21 cellular contexts compared by ENCODE assay signal in the genomic region with DNA sequence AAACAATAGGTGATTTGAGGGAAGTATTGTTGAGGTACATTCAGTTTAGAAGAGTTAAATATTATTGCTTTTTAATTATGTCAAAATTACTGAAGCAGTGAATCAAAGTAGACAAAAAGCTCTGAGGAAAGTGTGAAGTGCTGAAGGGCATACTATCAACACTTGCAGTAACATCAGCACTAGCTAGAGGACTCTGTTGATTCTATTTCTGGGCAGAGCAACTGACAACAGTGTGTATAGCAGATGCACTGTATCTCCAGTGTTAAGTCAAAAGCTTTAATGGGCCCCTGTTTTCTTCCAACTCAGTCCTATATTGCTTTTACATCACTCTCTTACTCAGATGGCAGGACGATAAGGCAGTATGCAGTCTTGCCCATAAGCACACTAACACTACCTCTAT.
DNase-seq lines count a peak whose midpoint lies in the region; FAIRE-seq and TF ChIP-seq lines count a peak whose summit lies in the region.
"Had no signal": no experiment of that assay in that cellular context is flagged by ENCODE, and none has a peak within 500 bp of the region (broad histone marks: within the 10 kb centered on the region; RNA-seq: fewer than 3 reads in every experiment).

No MANE protein-coding gene starts in this region.

- H4K20me1 ChIP-seq in GM23248 (ENCODE audit: insufficient read depth), result no peaks in the 10 kb centered on the region
- no peaks in the 10 kb centered on the region for H4K20me1 ChIP-seq in astrocyte (ENCODE audit: insufficient read depth, low read length)

- H3K9me3 Mint-ChIP-seq in astrocyte (ENCODE audit: unreplicated experiment) (no peaks in the 10 kb centered on the region), Caco-2 (ENCODE audit: unreplicated experiment) (peaks cover 19% of the 10 kb centered on the region)
- H3K9me3 Mint-ChIP-seq in activated naive CD8-positive, alpha-beta T cell treated with anti-CD3 and anti-CD28 coated beads for 36 hours, result no peaks in the 10 kb centered on the region
- H3K9me3 Mint-ChIP-seq: CD4-positive, alpha-beta T cell had no signal

- H3K9me3 ChIP-seq in GM23248 (ENCODE audit: low read depth) (no peaks in the 10 kb centered on the region), astrocyte (ENCODE audit: insufficient read depth, low read depth, low read length) (no peaks in the 10 kb centered on the region), Caco-2 (no peaks in the 10 kb centered on the region)
- H3K9me3 ChIP-seq: BLaER1 had no signal

- BruUV-seq in Caco-2 (replicated peaks; lab: Mats Ljungman, UMichigan), result no TSS peak

- no peaks in the 10 kb centered on the region for H3K4me1 ChIP-seq in GM23248 (ENCODE audit: insufficient read depth)
- no peaks in the 10 kb centered on the region for H3K4me1 ChIP-seq in astrocyte (ENCODE audit: insufficient read depth, low read length)
- no peaks in the 10 kb centered on the region; the same call in 1 of the 2 replicates for H3K4me1 ChIP-seq in Caco-2
- H3K4me1 ChIP-seq: BLaER1 had no signal

- H2AFZ ChIP-seq in GM23248 (no peak overlapping the region), astrocyte (ENCODE audit: low read depth, low read length) (no peak overlapping the region)

- H3K27ac ChIP-seq in GM23248 (no peak overlapping the region), astrocyte (ENCODE audit: low read depth, low read length) (no peak overlapping the region)
- H3K27ac ChIP-seq: BLaER1, RWPE1 had no signal

- H3K9ac ChIP-seq in GM23248 (no peak overlapping the region), astrocyte (ENCODE audit: low read length) (no peak overlapping the region)
- H3K9ac ChIP-seq: BLaER1 had no signal

- no peaks in the 10 kb centered on the region for H3K9me2 ChIP-seq in GM23248 (ENCODE audit: insufficient read depth)

- intact Hi-C loops in Caco-2 (cut with micrococcal nuclease; ENCODE audit: unreplicated experiment), result no loop called here

- FAIRE-seq in astrocyte (lab: Jason Lieb, UNC), result peak; percentile 73
- FAIRE-seq: H54 had no signal

- H3K36me3 Mint-ChIP-seq in astrocyte (ENCODE audit: low read depth, unreplicated experiment) (no peaks in the 10 kb centered on the region), Caco-2 (ENCODE audit: insufficient read depth, unreplicated experiment) (no peaks in the 10 kb centered on the region)
- H3K36me3 Mint-ChIP-seq in activated naive CD8-positive, alpha-beta T cell treated with anti-CD3 and anti-CD28 coated beads for 36 hours, result no peaks in the 10 kb centered on the region
- H3K36me3 Mint-ChIP-seq: T-cell had no signal

- peaks cover 9% of the 10 kb centered on the region for H3K4me1 Mint-ChIP-seq in astrocyte (ENCODE audit: low read depth, unreplicated experiment)
- no peaks in the 10 kb centered on the region for H3K4me1 Mint-ChIP-seq in activated naive CD8-positive, alpha-beta T cell treated with anti-CD3 and anti-CD28 coated beads for 36 hours
- H3K4me1 Mint-ChIP-seq in Caco-2 (ENCODE audit: low read depth, unreplicated experiment), result peaks cover 7% of the 10 kb centered on the region
- H3K4me1 Mint-ChIP-seq: T-cell had no signal

- no peaks in the 10 kb centered on the region for H3K79me2 ChIP-seq in GM23248 (ENCODE audit: insufficient read depth)
- no peaks in the 10 kb centered on the region for H3K79me2 ChIP-seq in astrocyte (ENCODE audit: insufficient read depth, low read length)

- in situ Hi-C loops in GM23248 (cut with MboI), result no loop called here
- in situ Hi-C loops in KBM-7 (cut with MboI; ENCODE audit: low pct_unique_long_range_greater_than_20kb, low sequenced_read_pairs), result no loop called here

- no peak overlapping the region for H3K4me3 ChIP-seq in GM23248
- no peak overlapping the region for H3K4me3 ChIP-seq in astrocyte (ENCODE audit: insufficient read depth, low read depth, low read length)
- no peak overlapping the region for H3K4me3 ChIP-seq in Caco-2 (ENCODE audit: low read depth, low read length)
- H3K4me3 ChIP-seq: BLaER1 had no signal

- H3K4me2 ChIP-seq in GM23248 (ENCODE audit: unreplicated experiment) (no peak overlapping the region), astrocyte (ENCODE audit: low read length) (no peak overlapping the region)
- H3K4me2 ChIP-seq: BLaER1 had no signal

- no peak overlapping the region for H3K27ac Mint-ChIP-seq in astrocyte (ENCODE audit: unreplicated experiment)
- H3K27ac Mint-ChIP-seq in activated naive CD8-positive, alpha-beta T cell treated with anti-CD3 and anti-CD28 coated beads for 36 hours, result no peak overlapping the region
- H3K27ac Mint-ChIP-seq in Caco-2 (ENCODE audit: unreplicated experiment), result no peak overlapping the region
- H3K27ac Mint-ChIP-seq: CD4-positive, alpha-beta T cell; T-cell had no signal

- no peak overlapping the region for H3K4me3 Mint-ChIP-seq in astrocyte (ENCODE audit: unreplicated experiment)
- H3K4me3 Mint-ChIP-seq in activated naive CD8-positive, alpha-beta T cell treated with anti-CD3 and anti-CD28 coated beads for 36 hours, result no peak overlapping the region
- no peak overlapping the region for H3K4me3 Mint-ChIP-seq in Caco-2 (ENCODE audit: unreplicated experiment)
- H3K4me3 Mint-ChIP-seq: CD4-positive, alpha-beta T cell; T-cell had no signal

- no peaks in the 10 kb centered on the region for H3K36me3 ChIP-seq in GM23248 (ENCODE audit: low read depth)
- no peaks in the 10 kb centered on the region for H3K36me3 ChIP-seq in astrocyte (ENCODE audit: insufficient read depth, low read length)
- no peaks in the 10 kb centered on the region for H3K36me3 ChIP-seq in Caco-2 (ENCODE audit: control insufficient read depth, insufficient read depth, low read length)
- H3K36me3 ChIP-seq: BLaER1 had no signal

- no peaks in the 10 kb centered on the region for H3F3A ChIP-seq in GM23248 (ENCODE audit: insufficient read depth)

- CTCF ChIA-PET in Caco-2 (lab: Charles Lee), result no interaction called here

- TF ChIP-seq CTCF in astrocyte (IDR thresholded peaks at IDR 0.05; ENCODE audit: insufficient read depth, low read depth, low read length) (no peak), Caco-2 (IDR thresholded peaks at IDR 0.05; ENCODE audit: insufficient read depth in 1 of 2, low read depth in 1 of 2, low read length in 1 of 2, severe bottlenecking in 1 of 2, unreplicated experiment in 1 of 2) (no peak)

- no peaks in the 10 kb centered on the region for H3K27me3 Mint-ChIP-seq in astrocyte (ENCODE audit: low read depth, unreplicated experiment)
- no peaks in the 10 kb centered on the region for H3K27me3 Mint-ChIP-seq in activated naive CD8-positive, alpha-beta T cell treated with anti-CD3 and anti-CD28 coated beads for 36 hours
- no peaks in the 10 kb centered on the region for H3K27me3 Mint-ChIP-seq in Caco-2 (ENCODE audit: insufficient read depth, unreplicated experiment)
- H3K27me3 Mint-ChIP-seq: CD4-positive, alpha-beta T cell had no signal

- 62 to 86% methylated on average over 1 of the region's 1 CpG for WGBS in GM23248 (ENCODE audit: low coverage in 1 of 2, low lambda C conversion rate in 2 of 2, missing lambda C conversion rate in 2 of 2), 2 experiments

- no peaks in the 10 kb centered on the region for H3K27me3 ChIP-seq in GM23248 (replicated peaks; ENCODE audit: insufficient read depth)
- H3K27me3 ChIP-seq in astrocyte (ENCODE audit: insufficient read depth, low read length), result no peaks in the 10 kb centered on the region
- no peaks in the 10 kb centered on the region for H3K27me3 ChIP-seq in Caco-2 (replicated peaks; ENCODE audit: control insufficient read depth, insufficient read depth, low read length)

- POLR2A ChIA-PET in Caco-2 (lab: Charles Lee), result no interaction called here

- DNase-seq in GM23248 (peak; percentile 3), KBM-7 (peak; percentile 18), astrocyte (ENCODE audit: low read depth) (no peak), iPS-NIHi11 (ENCODE audit: low spot score) (peak; percentile 5), NCI-H82 (lab: John Stamatoyannopoulos, UW) (no peak), NCI-H1105 treated with DMSO at 0.1 percent for 48 hours (lab: John Stamatoyannopoulos, UW) (no peak), Caco-2 (no peak)
- no peak for DNase-seq in activated naive CD8-positive, alpha-beta T cell treated with anti-CD3 and anti-CD28 coated beads for 36 hours
- DNase-seq: CD4-positive, alpha-beta T cell; COR-L47; DMS 273 treated with DMSO at 0.1 percent for 48 hours; GDM1; Karpas-422; NCI-H1417 treated with DMSO at 0.1 percent for 48 hours; NCI-H187; NCI-H69; SHP77 treated with DMSO at 0.1 percent for 48 hours; T-cell had no signal

Comparison
In these comparisons a context has a peak if more than half of its experiments do, and no peak if none do; other contexts are left out.
1. DNase-seq: peak in GM23248 (single experiment), KBM-7 (single experiment) and iPS-NIHi11 (single experiment); none in astrocyte (single experiment), NCI-H82 (single experiment), NCI-H1105 treated with DMSO at 0.1 percent for 48 hours (single experiment), activated naive CD8-positive, alpha-beta T cell treated with anti-CD3 and anti-CD28 coated beads for 36 hours (single experiment) and Caco-2 (0 of 2).